In genomic region chr9:91223000-91223399, GRCh38 we compare ENCODE assay signal across 16 cellular contexts.
DNase-seq lines count a peak whose midpoint lies in the region; ATAC-seq and TF ChIP-seq lines count a peak whose summit lies in the region.
"Had no signal": no experiment of that assay in that cellular context is flagged by ENCODE, and none has a peak within 500 bp of the region (broad histone marks: within the 10 kb centered on the region; RNA-seq: fewer than 3 reads in every experiment).

No MANE protein-coding gene starts in this region.

- peaks cover 3% of the 10 kb centered on the region for H3K4me1 Mint-ChIP-seq in activated T-cell treated with anti-CD3 and anti-CD28 coated beads, Interleukin-2, amount 50 U/mL, for 4 hours (ENCODE audit: low read depth)
- H3K4me1 Mint-ChIP-seq in activated naive CD8-positive, alpha-beta T cell treated with anti-CD3 and anti-CD28 coated beads, Interleukin-2, amount 50 U/mL, for 24 hours: peaks cover 29% of the 10 kb centered on the region
- H3K4me1 Mint-ChIP-seq in type B pancreatic cell (ENCODE audit: unreplicated experiment): no peaks in the 10 kb centered on the region
- H3K4me1 Mint-ChIP-seq: CD14-positive monocyte had no signal

- no peaks in the 10 kb centered on the region for H3K27me3 Mint-ChIP-seq in activated T-cell treated with anti-CD3 and anti-CD28 coated beads, Interleukin-2, amount 50 U/mL, for 4 hours (ENCODE audit: low read depth)
- H3K27me3 Mint-ChIP-seq in activated naive CD8-positive, alpha-beta T cell treated with anti-CD3 and anti-CD28 coated beads, Interleukin-2, amount 50 U/mL, for 24 hours: no peaks in the 10 kb centered on the region
- no peaks in the 10 kb centered on the region for H3K27me3 Mint-ChIP-seq in type B pancreatic cell

- H3K9me3 ChIP-seq in gastroesophageal sphincter: no peaks in the 10 kb centered on the region
- H3K9me3 ChIP-seq: Caco-2 had no signal

- TF ChIP-seq EP300 in gastroesophageal sphincter (IDR thresholded peaks at IDR 0.05): no peak

- no peak overlapping the region for H3K4me3 ChIP-seq in gastroesophageal sphincter

- TF ChIP-seq POLR2A in gastroesophageal sphincter (IDR thresholded peaks at IDR 0.05): no peak

- H3K9me3 Mint-ChIP-seq in activated T-cell treated with anti-CD3 and anti-CD28 coated beads, Interleukin-2, amount 50 U/mL, for 4 hours: no peaks in the 10 kb centered on the region
- no peaks in the 10 kb centered on the region for H3K9me3 Mint-ChIP-seq in activated naive CD8-positive, alpha-beta T cell treated with anti-CD3 and anti-CD28 coated beads, Interleukin-2, amount 50 U/mL, for 24 hours
- no peaks in the 10 kb centered on the region for H3K9me3 Mint-ChIP-seq in type B pancreatic cell

- H3K27ac ChIP-seq in gastroesophageal sphincter: no peak overlapping the region
- H3K27ac ChIP-seq: RWPE1 had no signal

- no peaks in the 10 kb centered on the region for H3K27me3 ChIP-seq in gastroesophageal sphincter

- H3K36me3 ChIP-seq in gastroesophageal sphincter: peaks cover 0 to 24% of the 10 kb centered on the region in 2 donors

- ATAC-seq in activated T-cell treated with anti-CD3 and anti-CD28 coated beads, Interleukin-2, amount 50 U/mL, for 4 hours: peak; percentile 58 to 81
- peak; percentile 83 for ATAC-seq in activated naive CD8-positive, alpha-beta T cell treated with anti-CD3 and anti-CD28 coated beads, Interleukin-2, amount 50 U/mL, for 24 hours
- ATAC-seq in gastroesophageal sphincter: no peak

- whole genome bisulfite sequencing in gastroesophageal sphincter (ENCODE audit: low coverage in 1 of 2), 2 donors: 90 to 97% methylated on average over 3 to 5 of the region's 5 CpGs

- peaks cover 0 to 14% (median 0%) of the 10 kb centered on the region in 3 donors for H3K4me1 ChIP-seq in gastroesophageal sphincter
- H3K4me1 ChIP-seq: Caco-2 had no signal

- no peak for DNase-seq in activated T-cell treated with anti-CD3 and anti-CD28 coated beads, Interleukin-2, amount 50 U/mL, for 4 hours
- DNase-seq in activated T-cell treated with anti-CD3 and anti-CD28 coated beads for 4 hours (no peak), NCI-H524 (lab: John Stamatoyannopoulos, UW) (peak; percentile 50 to 87), retina (peak; percentile 18), type B pancreatic cell (ENCODE audit: extremely low spot score, unreplicated experiment) (no peak)
- DNase-seq in activated naive CD8-positive, alpha-beta T cell treated with anti-CD3 and anti-CD28 coated beads, Interleukin-2, amount 50 U/mL, for 24 hours: no peak
- DNase-seq: Caco-2; NCI-H1417 treated with DMSO at 0.1 percent for 48 hours; NCI-H2029; NCI-H2171 treated with DMSO at 0.1 percent for 48 hours; NCI-H510A; NK-92 treated with Interleukin-12 subunit alpha and Interleukin-12 subunit beta, amount 100 ng/mL, for 24 hours; OCI-M1 had no signal

- H3K27ac Mint-ChIP-seq in activated naive CD8-positive, alpha-beta T cell treated with anti-CD3 and anti-CD28 coated beads, Interleukin-2, amount 50 U/mL, for 24 hours: no peak overlapping the region
- H3K27ac Mint-ChIP-seq in type B pancreatic cell: no peak overlapping the region
- H3K27ac Mint-ChIP-seq: CD14-positive monocyte had no signal

- no peak overlapping the region for H3K4me3 Mint-ChIP-seq in activated T-cell treated with anti-CD3 and anti-CD28 coated beads, Interleukin-2, amount 50 U/mL, for 4 hours
- no peak overlapping the region for H3K4me3 Mint-ChIP-seq in activated naive CD8-positive, alpha-beta T cell treated with anti-CD3 and anti-CD28 coated beads, Interleukin-2, amount 50 U/mL, for 24 hours
- H3K4me3 Mint-ChIP-seq in type B pancreatic cell: no peak overlapping the region
- H3K4me3 Mint-ChIP-seq: CD14-positive monocyte had no signal

- TF ChIP-seq CTCF in type B pancreatic cell (conservative IDR thresholded peaks at IDR 0.05) (no peak), gastroesophageal sphincter (IDR thresholded peaks at IDR 0.05) (no peak)

- H3K36me3 Mint-ChIP-seq in activated T-cell treated with anti-CD3 and anti-CD28 coated beads, Interleukin-2, amount 50 U/mL, for 4 hours (ENCODE audit: insufficient read depth): peaks cover 12% of the 10 kb centered on the region
- H3K36me3 Mint-ChIP-seq in activated naive CD8-positive, alpha-beta T cell treated with anti-CD3 and anti-CD28 coated beads, Interleukin-2, amount 50 U/mL, for 24 hours (ENCODE audit: low read depth): peaks cover 20% of the 10 kb centered on the region
- peaks cover 3% of the 10 kb centered on the region for H3K36me3 Mint-ChIP-seq in type B pancreatic cell

Comparison
In these comparisons a context has a peak if more than half of its experiments do, and no peak if none do; other contexts are left out.
1. DNase-seq: peak in NCI-H524 (2 of 2) and retina (single experiment); none in activated T-cell treated with anti-CD3 and anti-CD28 coated beads, Interleukin-2, amount 50 U/mL, for 4 hours (single experiment), activated T-cell treated with anti-CD3 and anti-CD28 coated beads for 4 hours (single experiment), activated naive CD8-positive, alpha-beta T cell treated with anti-CD3 and anti-CD28 coated beads, Interleukin-2, amount 50 U/mL, for 24 hours (single experiment) and type B pancreatic cell (single experiment).